In genomic region chr3:49646236-49646635, GRCh38 we compare ENCODE assay signal across 28 cellular contexts.
"Had no signal": no experiment of that assay in that cellular context is flagged by ENCODE, and none has a peak within 500 bp of the region (broad histone marks: within the 10 kb centered on the region; RNA-seq: fewer than 3 reads in every experiment).

No MANE protein-coding gene starts in this region.

- H3K27ac ChIP-seq: brain microvascular endothelial cell, coronary artery, esophagus muscularis mucosa, foreskin keratinocyte had no signal

- H3K4me3 ChIP-seq: coronary artery, esophagus muscularis mucosa, gastrocnemius medialis had no signal

- H3K27me3 ChIP-seq: brain microvascular endothelial cell, esophagus muscularis mucosa, gastrocnemius medialis had no signal

- FAIRE-seq: astrocyte had no signal

- H3K9me3 ChIP-seq: esophagus muscularis mucosa, gastrocnemius medialis had no signal

- H3K36me3 ChIP-seq: brain microvascular endothelial cell, gastrocnemius medialis had no signal

- H3K4me1 ChIP-seq: foreskin keratinocyte had no signal

- ATAC-seq: activated CD4-positive, alpha-beta T cell treated with anti-CD3 and anti-CD28 coated beads for 36 hours; activated CD8-positive, alpha-beta memory T cell treated with anti-CD3 and anti-CD28 coated beads, Interleukin-2, amount 10 ng/mL, durations not matched to agents 7 days and 5 days; activated CD8-positive, alpha-beta T cell treated with anti-CD3 and anti-CD28 coated beads, Interleukin-2, amount 10 ng/mL, durations not matched to agents 7 days and 5 days; activated naive CD4-positive, alpha-beta T cell treated with anti-CD3 and anti-CD28 coated beads, Interleukin-2, amount 50 U/mL, for 72 hours; effector memory CD8-positive, alpha-beta T cell; foreskin keratinocyte; gastrocnemius medialis; T-helper 17 cell had no signal

- DNase-seq: activated CD4-positive, alpha-beta memory T cell treated with anti-CD3 and anti-CD28 coated beads for 36 hours; activated CD4-positive, alpha-beta T cell treated with anti-CD3 and anti-CD28 coated beads for 36 hours; activated CD4-positive, alpha-beta T cell treated with anti-CD3 and anti-CD28 coated beads, Interleukin-2, amount 10 ng/mL, durations not matched to agents 24 days and 14 days; activated CD4-positive, CD25-positive, alpha-beta regulatory T cell; activated CD4-positive, CD25-positive, alpha-beta regulatory T cell treated with anti-CD3 and anti-CD28 coated beads, Interleukin-2, amount 50 U/mL, for 72 hours; activated CD8-positive, alpha-beta memory T cell treated with anti-CD3 and anti-CD28 coated beads, Interleukin-2, amount 10 ng/mL, durations not matched to agents 7 days and 5 days; activated CD8-positive, alpha-beta memory T cell treated with anti-CD3 and anti-CD28 coated beads, Interleukin-2, amount 50 U/mL, for 4 hours; activated CD8-positive, alpha-beta T cell treated with anti-CD3 and anti-CD28 coated beads, Interleukin-2, amount 10 ng/mL, durations not matched to agents 7 days and 5 days; activated gamma-delta T cell; activated naive CD4-positive, alpha-beta T cell; activated naive CD4-positive, alpha-beta T cell treated with anti-CD3 and anti-CD28 coated beads, Interleukin-2, amount 10 ng/mL, durations not matched to agents 7 days and 5 days; activated naive CD8-positive, alpha-beta T cell treated with anti-CD3 and anti-CD28 coated beads, Interleukin-2, amount 10 ng/mL, durations not matched to agents 7 days and 5 days; activated T-cell treated with anti-CD3 and anti-CD28 coated beads, Interleukin-2, amount 50 U/mL, for 1 hour; activated T-cell treated with anti-CD3 and anti-CD28 coated beads, Interleukin-2, amount 50 U/mL, for 48 hours; anterior cingulate cortex; brain microvascular endothelial cell; effector CD4-positive, alpha-beta T cell; effector memory CD8-positive, alpha-beta T cell; erythroblast; foreskin keratinocyte; T-helper 1 cell; T-helper 17 cell; T1000 had no signal
